ENCODE assay signal across 8 cellular contexts in the genomic region with DNA sequence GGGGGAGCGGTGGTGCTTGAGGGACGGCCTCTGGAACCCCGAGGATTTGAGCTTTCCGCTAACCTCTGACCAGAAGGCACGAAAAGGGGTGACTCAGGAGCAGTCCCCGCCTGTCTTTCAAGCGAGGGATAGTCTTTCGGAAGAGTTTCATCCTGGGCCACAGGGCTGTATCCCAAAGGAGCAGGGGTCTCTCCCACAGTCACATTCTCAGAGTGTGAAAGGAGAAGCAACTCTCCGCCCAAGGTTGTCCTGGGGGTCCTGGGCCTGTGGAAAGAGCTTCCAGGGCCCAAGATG. TPM values are rescaled to one million over a fixed set of nuclear protein-coding genes. Genes with fewer than 3 reads are reported as not detected.
A peak's percentile ranks its signal among the peaks of the same experiment; 100 is the strongest.
DNase-seq lines count a peak whose midpoint lies in the region; ATAC-seq and TF ChIP-seq lines count a peak whose summit lies in the region.

No MANE protein-coding gene starts in this region.

- H3K36me3 ChIP-seq in GM06990 (ENCODE audit: control insufficient read depth, insufficient read depth, low read length) (peaks cover 2% of the 10 kb centered on the region; the same call in 1 of the 2 replicates), psoas muscle (ENCODE audit: insufficient read depth in 1 of 2, low read depth in 1 of 2) (peaks cover 0 to 7% of the 10 kb centered on the region in 2 donors)

- ATAC-seq in psoas muscle: no peak
- no peak for ATAC-seq in HG02678 (IDR thresholded peaks at IDR 0.05; ENCODE audit: unreplicated experiment)

- intact Hi-C loops in psoas muscle (cut with DNase I): loop anchor here in 1 of 2 donors (5.0 kb wide), 2 partner anchors 55 to 85 kb away; no protein-coding TSS in a partner anchor

- TF ChIP-seq CTCF in GM06990 (IDR thresholded peaks at IDR 0.05; ENCODE audit: insufficient read depth, low read length, poor library complexity, severe bottlenecking) (no peak), fibroblast of mammary gland (conservative IDR thresholded peaks at IDR 0.05; ENCODE audit: control insufficient read depth, insufficient read depth, low read depth, low read length) (no peak), psoas muscle (IDR thresholded peaks at IDR 0.05) (no peak)

- H3K4me3 ChIP-seq in GM06990 (replicated peaks; ENCODE audit: low read depth, low read length) (peak overlapping the region; percentile 33), fibroblast of mammary gland (ENCODE audit: control insufficient read depth, low read depth, low read length) (peak overlapping the region; percentile 52), psoas muscle (peak overlapping the region; percentile 68)

- no peaks in the 10 kb centered on the region for H3K9me3 ChIP-seq in psoas muscle

- WGBS in psoas muscle, 3 donors: 52 to 58% (median 55%) methylated on average over 9 of the region's 9 CpGs

- peaks cover 25% of the 10 kb centered on the region for H3K4me1 ChIP-seq in psoas muscle

- peak overlapping the region; percentile 79 for H3K27ac ChIP-seq in psoas muscle

- no peaks in the 10 kb centered on the region for H3K27me3 ChIP-seq in GM06990 (replicated peaks; ENCODE audit: control insufficient read depth, insufficient read depth, low read length)
- H3K27me3 ChIP-seq in psoas muscle (ENCODE audit: insufficient read depth in 3 of 3, low read length in 2 of 3): no peaks in the 10 kb centered on the region

- no peak for DNase-seq in GM06990 (ENCODE audit: extremely low read depth, insufficient read length)
- DNase-seq in SK-N-DZ (ENCODE audit: low spot score): peak; percentile 26
- no peak for DNase-seq in fibroblast of mammary gland (ENCODE audit: low read depth)
- no peak for DNase-seq in psoas muscle
- no peak for DNase-seq in NCI-H510A (lab: John Stamatoyannopoulos, UW)
- DNase-seq in C1 segment of cervical spinal cord (lab: John Stamatoyannopoulos, UW): no peak
- no peak for DNase-seq in NCI-H1436 treated with DMSO at 0.1 percent for 48 hours (lab: John Stamatoyannopoulos, UW)

RNA-seq across cellular contexts. Expression of a gene that starts 1.4 kb away (rescaled TPM):
- polyA plus RNA-seq in SK-N-DZ (2014; cell fraction: cytosol; rRNA removed): 10.7 and 12.3 TPM in 2 replicates
- polyA plus RNA-seq in SK-N-DZ (2014; cell fraction: nucleus; rRNA removed): 7.5 and 9.8 TPM in 2 replicates
- 10 to 100 TPM in 3 of 4 donors, 1 to 10 TPM in 1; 9.7 to 31.9 (median 17.1) TPM for total RNA-seq in psoas muscle
- polyA plus RNA-seq in psoas muscle: 10 to 100 TPM in 2 of 3 donors, 1 to 10 TPM in 1; 7.4 to 27.6 (median 15.7) TPM
